In genomic region chr10:94279835-94280709, GRCh38 we compare ENCODE assay signal across 8 cellular contexts.
A peak's percentile ranks its signal among the peaks of the same experiment; 100 is the strongest.
DNase-seq lines count a peak whose midpoint lies in the region; ATAC-seq and TF ChIP-seq lines count a peak whose summit lies in the region.

No MANE protein-coding gene starts in this region.

- H3K9me3 ChIP-seq in BE2C, result no peaks in the 10 kb centered on the region

- no peaks in the 10 kb centered on the region for H3K27me3 ChIP-seq in BE2C

- no peaks in the 10 kb centered on the region for H3K4me1 ChIP-seq in BE2C

- intact Hi-C loops in Right ventricle myocardium superior (cut with DNase I), result no loop called here

- ATAC-seq in GM18909 (IDR thresholded peaks at IDR 0.05; ENCODE audit: poor library complexity, unreplicated experiment) (peak; percentile 55), HG03565 (IDR thresholded peaks at IDR 0.05; ENCODE audit: unreplicated experiment) (peak; percentile 83), Right ventricle myocardium superior (ENCODE audit: poor library complexity) (peak; percentile 84)

- no peak overlapping the region for H3K4me3 ChIP-seq in BE2C (ENCODE audit: low read depth, low read length)
- H3K4me3 ChIP-seq in retinal pigment epithelial cell (ENCODE audit: low read length), result no peak overlapping the region

- TF ChIP-seq CTCF in BE2C (IDR thresholded peaks at IDR 0.05; ENCODE audit: low read depth, low read length) (peak; percentile 97), retinal pigment epithelial cell (conservative IDR thresholded peaks at IDR 0.05; ENCODE audit: low read depth, low read length) (peak; percentile 97)

- DNase-seq in BE2C (peak; percentile 58), SHP77 treated with DMSO at 0.1 percent for 48 hours (lab: John Stamatoyannopoulos, UW) (peak; percentile 9), Right ventricle myocardium superior (peak; percentile 53), retinal pigment epithelial cell (ENCODE audit: low read depth) (no peak), NCI-H128 (lab: John Stamatoyannopoulos, UW; ENCODE audit: unreplicated experiment) (no peak)
- DNase-seq in activated effector memory CD4-positive, alpha-beta T cell treated with anti-CD3 and anti-CD28 coated beads, Interleukin-2, amount 50 U/mL, for 16 hours, result peak; percentile 85

- H3K36me3 ChIP-seq in BE2C, result no peaks in the 10 kb centered on the region

Comparison
In these comparisons a context has a peak if more than half of its experiments do, and no peak if none do; other contexts are left out.
1. DNase-seq: peak in BE2C (single experiment), SHP77 treated with DMSO at 0.1 percent for 48 hours (single experiment), activated effector memory CD4-positive, alpha-beta T cell treated with anti-CD3 and anti-CD28 coated beads, Interleukin-2, amount 50 U/mL, for 16 hours (single experiment) and Right ventricle myocardium superior (single experiment); none in retinal pigment epithelial cell (single experiment) and NCI-H128 (single experiment).
2. Peak in every context shown above with its lines, with median percentiles within 50 percentile points of each other: ATAC-seq.